Comparison of ENCODE assay signal across 25 cellular contexts in the genomic region with DNA sequence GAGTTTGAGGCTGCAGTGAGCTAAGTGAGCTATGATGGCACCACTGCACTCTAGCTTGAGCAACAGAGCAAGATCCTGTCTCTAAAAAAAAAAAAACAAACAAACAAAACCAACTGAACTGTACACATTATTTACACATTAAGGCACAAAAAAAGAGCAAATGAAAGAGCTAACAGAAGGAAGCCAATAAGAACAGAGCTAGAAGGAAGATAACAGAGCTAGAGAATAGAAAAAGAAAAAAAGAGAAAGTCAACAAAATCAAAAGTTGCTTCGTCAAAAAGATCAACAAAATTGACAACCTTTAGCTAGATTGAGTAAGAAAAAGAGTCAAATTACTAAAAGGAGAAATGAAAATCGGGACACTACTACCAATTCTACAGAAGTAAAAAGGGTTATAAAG.
"Had no signal": no experiment of that assay in that cellular context is flagged by ENCODE, and none has a peak within 500 bp of the region (broad histone marks: within the 10 kb centered on the region; RNA-seq: fewer than 3 reads in every experiment).

No MANE protein-coding gene starts in this region.

- DNase-seq: activated B cell treated with CpG ODN at 0.5 μM for 24 hours; activated CD4-positive, alpha-beta T cell treated with anti-CD3 and anti-CD28 coated beads for 1 hour; activated CD4-positive, alpha-beta T cell treated with anti-CD3 and anti-CD28 coated beads, Interleukin-2, amount 50 U/mL, for 1 hour; activated CD8-positive, alpha-beta memory T cell treated with anti-CD3 and anti-CD28 coated beads, Interleukin-2, amount 50 U/mL, for 4 hours; activated CD8-positive, alpha-beta T cell treated with anti-CD3 and anti-CD28 coated beads for 36 hours; activated naive CD4-positive, alpha-beta T cell treated with anti-CD3 and anti-CD28 coated beads, Interleukin-2, amount 50 U/mL, for 16 hours; activated naive CD8-positive, alpha-beta T cell treated with anti-CD3 and anti-CD28 coated beads, Interleukin-2, amount 10 ng/mL, durations not matched to agents 7 days and 5 days; activated T-cell treated with anti-CD3 and anti-CD28 coated beads, Interleukin-2, amount 50 U/mL, for 72 hours; aorta; caudate nucleus; Karpas-422; NCI-H1105; NCI-H1436; NCI-H1694 treated with DMSO at 0.1 percent for 48 hours; NCI-H2029 treated with DMSO at 0.1 percent for 48 hours; NCI-H345; NCI-H510A; NCI-H526 treated with DMSO at 0.1 percent for 48 hours; NCI-H82; PC-3; SHP77 had no signal

- H3K27ac ChIP-seq: breast epithelium, SJSA1 had no signal

- H3K27me3 Mint-ChIP-seq: activated B cell treated with CpG ODN at 0.5 μM for 24 hours; activated CD8-positive, alpha-beta T cell treated with anti-CD3 and anti-CD28 coated beads for 36 hours had no signal

- H3K4me1 ChIP-seq: breast epithelium had no signal

- H3K36me3 ChIP-seq: breast epithelium, SJSA1 had no signal

- H3K9me3 ChIP-seq: breast epithelium, SJSA1 had no signal

- H3K4me3 Mint-ChIP-seq: activated B cell treated with CpG ODN at 0.5 μM for 24 hours; activated CD8-positive, alpha-beta T cell treated with anti-CD3 and anti-CD28 coated beads for 36 hours; activated naive CD8-positive, alpha-beta T cell treated with anti-CD3 and anti-CD28 coated beads, Interleukin-2, amount 10 ng/mL, durations not matched to agents 7 days and 5 days; activated T-cell treated with anti-CD3 and anti-CD28 coated beads, Interleukin-2, amount 50 U/mL, for 72 hours; T-helper 1 cell treated with Interleukin-12 subunit alpha and Interleukin-12 subunit beta and Interleukin-4 antibody, amounts not matched to agents 30 μg/mL and 1 μg/mL, for 36 hours had no signal

- H3K4me3 ChIP-seq: breast epithelium, K562, SJSA1 had no signal

- H3K27me3 ChIP-seq: breast epithelium, SJSA1 had no signal

- H3K9me3 Mint-ChIP-seq: activated B cell treated with CpG ODN at 0.5 μM for 24 hours; activated CD8-positive, alpha-beta T cell treated with anti-CD3 and anti-CD28 coated beads for 36 hours; activated naive CD8-positive, alpha-beta T cell treated with anti-CD3 and anti-CD28 coated beads, Interleukin-2, amount 10 ng/mL, durations not matched to agents 7 days and 5 days; activated T-cell treated with anti-CD3 and anti-CD28 coated beads, Interleukin-2, amount 50 U/mL, for 72 hours; T-helper 1 cell treated with Interleukin-12 subunit alpha and Interleukin-12 subunit beta and Interleukin-4 antibody, amounts not matched to agents 30 μg/mL and 1 μg/mL, for 36 hours had no signal

- H3K27ac Mint-ChIP-seq: activated B cell treated with CpG ODN at 0.5 μM for 24 hours; activated CD8-positive, alpha-beta T cell treated with anti-CD3 and anti-CD28 coated beads for 36 hours; activated naive CD8-positive, alpha-beta T cell treated with anti-CD3 and anti-CD28 coated beads, Interleukin-2, amount 10 ng/mL, durations not matched to agents 7 days and 5 days; activated T-cell treated with anti-CD3 and anti-CD28 coated beads, Interleukin-2, amount 50 U/mL, for 72 hours; T-helper 1 cell treated with Interleukin-12 subunit alpha and Interleukin-12 subunit beta and Interleukin-4 antibody, amounts not matched to agents 30 μg/mL and 1 μg/mL, for 36 hours had no signal

- ATAC-seq: activated CD8-positive, alpha-beta T cell treated with anti-CD3 and anti-CD28 coated beads for 36 hours; activated T-cell treated with anti-CD3 and anti-CD28 coated beads, Interleukin-2, amount 50 U/mL, for 72 hours; K562; PC-3 had no signal

- H3K36me3 Mint-ChIP-seq: activated naive CD8-positive, alpha-beta T cell treated with anti-CD3 and anti-CD28 coated beads, Interleukin-2, amount 10 ng/mL, durations not matched to agents 7 days and 5 days had no signal
